ENCODE assay signal across 12 cellular contexts in genomic region chr16:72098936-72099335, GRCh38. TPM values are rescaled to one million over a fixed set of nuclear protein-coding genes. Genes with fewer than 3 reads are reported as not detected.
"Had no signal": no experiment of that assay in that cellular context is flagged by ENCODE, and none has a peak within 500 bp of the region (broad histone marks: within the 10 kb centered on the region; RNA-seq: fewer than 3 reads in every experiment).

No MANE protein-coding gene starts in this region.

- H3K9me3 ChIP-seq: body of pancreas, mucosa of descending colon, psoas muscle, testis had no signal

- H3K4me3 ChIP-seq: body of pancreas, mucosa of descending colon, psoas muscle, testis had no signal

- DNase-seq: amniotic stem cell, left cardiac atrium had no signal

- H3K27me3 ChIP-seq: body of pancreas, testis had no signal

- H3K27ac ChIP-seq: body of pancreas, psoas muscle, testis had no signal

RNA-seq across cellular contexts. Expression of gene HPR, which starts 35.9 kb away (rescaled TPM):
- total RNA-seq: activated naive CD4-positive, alpha-beta T cell treated with anti-CD3 and anti-CD28 coated beads, Interleukin-2, amount 50 U/mL, for 72 hours; body of pancreas; esophagus mucosa; mammary epithelial cell; naive thymus-derived CD8-positive, alpha-beta T cell; ureter had no signal
- polyA plus RNA-seq: immature natural killer cell; mammary epithelial cell; naive thymus-derived CD8-positive, alpha-beta T cell had no signal

RNA-seq across cellular contexts. Expression of gene HP, which starts 44.6 kb away (rescaled TPM):
- total RNA-seq: activated naive CD4-positive, alpha-beta T cell treated with anti-CD3 and anti-CD28 coated beads, Interleukin-2, amount 50 U/mL, for 72 hours; mammary epithelial cell had no signal
- polyA plus RNA-seq: immature natural killer cell, mammary epithelial cell had no signal
